In genomic region chr5:179209359-179210150, GRCh38 we compare ENCODE assay signal across 14 cellular contexts.
DNase-seq lines count a peak whose midpoint lies in the region; ATAC-seq, FAIRE-seq and TF ChIP-seq lines count a peak whose summit lies in the region.
"Had no signal": no experiment of that assay in that cellular context is flagged by ENCODE, and none has a peak within 500 bp of the region (broad histone marks: within the 10 kb centered on the region; RNA-seq: fewer than 3 reads in every experiment).

No MANE protein-coding gene starts in this region.

- no peak overlapping the region for H3K9ac ChIP-seq in K562 (ENCODE audit: insufficient read depth in 1 of 2, low read depth in 2 of 2, low read length in 2 of 2)

- H3K4me1 ChIP-seq in K562 (replicated peaks in 1 of 2; ENCODE audit: control insufficient read depth in 2 of 2, insufficient read depth in 2 of 2, low read length in 2 of 2) (peaks cover 0 to 2% of the 10 kb centered on the region in 2 experiments; a peak in 2 of 5 replicates), left lung (no peaks in the 10 kb centered on the region), sigmoid colon (no peaks in the 10 kb centered on the region)

- FAIRE-seq in K562 (lab: Jason Lieb, UNC) = no peak
- FAIRE-seq: G401.6, GM18507 had no signal

- TF ChIP-seq POLR2A in K562 (conservative IDR thresholded peaks at IDR 0.05) (no peak), sigmoid colon (IDR thresholded peaks at IDR 0.05) (no peak)

- H3K79me2 ChIP-seq in K562 (ENCODE audit: control insufficient read depth, insufficient read depth, low read length) = no peaks in the 10 kb centered on the region

- H3K4me3 ChIP-seq in K562 (no peak overlapping the region), left lung (no peak overlapping the region), sigmoid colon (no peak overlapping the region)

- H4K20me1 ChIP-seq in K562 (replicated peaks; ENCODE audit: control insufficient read depth, insufficient read depth, low read length) = no peaks in the 10 kb centered on the region; the same call in 1 of the 2 replicates

- no peaks in the 10 kb centered on the region for H3K4me1 Mint-ChIP-seq in activated naive CD8-positive, alpha-beta T cell treated with anti-CD3 and anti-CD28 coated beads for 36 hours
- H3K4me1 Mint-ChIP-seq in progenitor cell of endocrine pancreas (ENCODE audit: low read depth) = no peaks in the 10 kb centered on the region

- no peak overlapping the region for H3K27ac Mint-ChIP-seq in activated naive CD8-positive, alpha-beta T cell treated with anti-CD3 and anti-CD28 coated beads for 36 hours
- H3K27ac Mint-ChIP-seq in progenitor cell of endocrine pancreas = no peak overlapping the region
- H3K27ac Mint-ChIP-seq: naive thymus-derived CD8-positive, alpha-beta T cell; stimulated activated naive CD8-positive, alpha-beta T cell treated with anti-CD3 and anti-CD28 coated beads, Interleukin-15, Interleukin-2, amounts not matched to agents 100 ng/mL and 50 ng/mL, for 24 hours had no signal

- no TSS peak for BruUV-seq in K562 (replicated peaks; lab: Mats Ljungman, UMichigan)

- H3K9me3 ChIP-seq in K562 (replicated peaks; ENCODE audit: control insufficient read depth, insufficient read depth, low read depth, low read length) (no peaks in the 10 kb centered on the region), left lung (no peaks in the 10 kb centered on the region), sigmoid colon (no peaks in the 10 kb centered on the region)

- H2AFZ ChIP-seq in K562 (ENCODE audit: low read depth, low read length) = no peak overlapping the region

- TF ChIP-seq EP300 in K562 (IDR thresholded peaks at IDR 0.05; ENCODE audit: low read length) (no peak), sigmoid colon (IDR thresholded peaks at IDR 0.05) (no peak)

- no peaks in the 10 kb centered on the region for H3K36me3 Mint-ChIP-seq in activated naive CD8-positive, alpha-beta T cell treated with anti-CD3 and anti-CD28 coated beads for 36 hours
- no peaks in the 10 kb centered on the region for H3K36me3 Mint-ChIP-seq in progenitor cell of endocrine pancreas (ENCODE audit: insufficient read depth)
- H3K36me3 Mint-ChIP-seq: naive thymus-derived CD8-positive, alpha-beta T cell had no signal

- no peaks in the 10 kb centered on the region for H3K9me3 Mint-ChIP-seq in activated naive CD8-positive, alpha-beta T cell treated with anti-CD3 and anti-CD28 coated beads for 36 hours
- H3K9me3 Mint-ChIP-seq in progenitor cell of endocrine pancreas (ENCODE audit: low read depth) = no peaks in the 10 kb centered on the region
- H3K9me3 Mint-ChIP-seq: naive thymus-derived CD8-positive, alpha-beta T cell; stimulated activated naive CD8-positive, alpha-beta T cell treated with anti-CD3 and anti-CD28 coated beads, Interleukin-15, Interleukin-2, amounts not matched to agents 100 ng/mL and 50 ng/mL, for 24 hours had no signal

- ATAC-seq in K562 = no peak
- peak; percentile 24 for ATAC-seq in left lung
- ATAC-seq in HG02623 (IDR thresholded peaks at IDR 0.05; ENCODE audit: unreplicated experiment) = no peak
- ATAC-seq: naive thymus-derived CD8-positive, alpha-beta T cell had no signal

- TF ChIP-seq RAD21 in K562 (CRISPR knock-in tag; conservative IDR thresholded peaks at IDR 0.05 in 1 of 2, IDR thresholded peaks at IDR 0.05 in 1 of 2) = no peak

- H3K36me3 ChIP-seq in K562 (ENCODE audit: control insufficient read depth, insufficient read depth, low read length) (no peaks in the 10 kb centered on the region), left lung (no peaks in the 10 kb centered on the region), sigmoid colon (no peaks in the 10 kb centered on the region)

- 1% methylated on average over 20 of the region's 20 CpGs for WGBS in K562 (ENCODE audit: insufficient coverage, low coverage, missing lambda C conversion rate)
- WGBS in sigmoid colon, 2 donors = 63 to 74% methylated on average over 20 of the region's 20 CpGs

- POLR2A ChIA-PET in K562 (lab: Yijun Ruan, JAX) = interaction anchor here (0.6 to 1.0 kb wide), 4 partner anchors 66 to 1043 kb away, joined by 3 to 4 read pairs (median 3); no protein-coding TSS in a partner anchor

- H3K27me3 Mint-ChIP-seq in activated naive CD8-positive, alpha-beta T cell treated with anti-CD3 and anti-CD28 coated beads for 36 hours = peaks cover 11% of the 10 kb centered on the region
- H3K27me3 Mint-ChIP-seq in progenitor cell of endocrine pancreas = no peaks in the 10 kb centered on the region
- H3K27me3 Mint-ChIP-seq: stimulated activated naive CD8-positive, alpha-beta T cell treated with anti-CD3 and anti-CD28 coated beads, Interleukin-15, Interleukin-2, amounts not matched to agents 100 ng/mL and 50 ng/mL, for 24 hours had no signal

- H3K4me3 Mint-ChIP-seq in activated naive CD8-positive, alpha-beta T cell treated with anti-CD3 and anti-CD28 coated beads for 36 hours = no peak overlapping the region
- no peak overlapping the region for H3K4me3 Mint-ChIP-seq in progenitor cell of endocrine pancreas (ENCODE audit: low read depth)
- H3K4me3 Mint-ChIP-seq: naive thymus-derived CD8-positive, alpha-beta T cell; stimulated activated naive CD8-positive, alpha-beta T cell treated with anti-CD3 and anti-CD28 coated beads, Interleukin-15, Interleukin-2, amounts not matched to agents 100 ng/mL and 50 ng/mL, for 24 hours had no signal

- CTCF ChIA-PET in K562 (lab: Yijun Ruan, JAX; ENCODE audit: low intra/inter-chr PET ratio) = no interaction called here

- TF ChIP-seq CTCF in K562 (IDR thresholded peaks at IDR 0.05 in 2 of 3, conservative IDR thresholded peaks at IDR 0.05 in 1 of 3; ENCODE audit: insufficient read depth in 2 of 3, low read depth in 1 of 3, low read length in 3 of 3) (no peak), left lung (IDR thresholded peaks at IDR 0.05) (no peak), progenitor cell of endocrine pancreas (IDR thresholded peaks at IDR 0.05; ENCODE audit: unreplicated experiment) (no peak), sigmoid colon (IDR thresholded peaks at IDR 0.05) (no peak)

- H3K27ac ChIP-seq in K562 (ENCODE audit: extremely low read depth, low read depth, low read length) (no peak overlapping the region), left lung (no peak overlapping the region), sigmoid colon (no peak overlapping the region)

- intact Hi-C loops in K562 (cut with micrococcal nuclease) (no loop called here), left lung (cut with DNase I) (no loop called here), sigmoid colon (cut with DNase I) (no loop called here)

- no peaks in the 10 kb centered on the region for H3K9me1 ChIP-seq in K562 (ENCODE audit: control insufficient read depth, insufficient read depth, low read length)

- DNase-seq in AG20443 (ENCODE audit: low spot score) (peak; percentile 97), HK-2 (ENCODE audit: unreplicated experiment) (peak; percentile 54), K562 (ENCODE audit: extremely low read depth in 1 of 4, low spot score in 3 of 4) (no peak), left lung (peak in 1 of 2 donors; percentile 61), progenitor cell of endocrine pancreas (ENCODE audit: low spot score, unreplicated experiment) (no peak), sigmoid colon (no peak)
- no peak for DNase-seq in activated naive CD8-positive, alpha-beta T cell treated with anti-CD3 and anti-CD28 coated beads for 36 hours
- DNase-seq: activated CD4-positive, CD25-positive, alpha-beta regulatory T cell treated with anti-CD3 and anti-CD28 coated beads, Interleukin-2, amount 50 U/mL, for 72 hours; NCI-H345 had no signal

- no peak overlapping the region for H3K4me2 ChIP-seq in K562 (ENCODE audit: insufficient read depth, low read length)

- in situ Hi-C loops in K562 (cut with MboI) = no loop called here

- H3K27me3 ChIP-seq in K562 (ENCODE audit: control insufficient read depth in 2 of 2, insufficient read depth in 2 of 2, low read length in 2 of 2) (peaks cover 5 to 53% of the 10 kb centered on the region in 2 experiments; a peak in 4 of 5 replicates), left lung (peaks cover 0 to 21% of the 10 kb centered on the region in 2 donors), sigmoid colon (no peaks in the 10 kb centered on the region)

TF ChIP-seq in K562, 482 proteins besides CTCF, POLR2A, EP300 and RAD21 (continues in another document):
- TF ChIP-seq KDM1A (IDR thresholded peaks at IDR 0.05) (peak in 1 of 2 experiments; percentile 49; a peak in 1 of 4 replicates), ZKSCAN3 (CRISPR knock-in tag; IDR thresholded peaks at IDR 0.05) (no peak), CLOCK (CRISPR knock-in tag; IDR thresholded peaks at IDR 0.05; ENCODE audit: borderline replicate concordance) (no peak), USF2 (CRISPR knock-in tag; IDR thresholded peaks at IDR 0.05) (0 out of 2 replicates have a peak, but pooled peaks have one; percentile 8)

Comparison
In these comparisons a context has a peak if more than half of its experiments do, and no peak if none do; other contexts are left out.
1. DNase-seq: peak in AG20443 (single experiment) and HK-2 (single experiment); none in K562 (0 of 4), activated naive CD8-positive, alpha-beta T cell treated with anti-CD3 and anti-CD28 coated beads for 36 hours (single experiment), progenitor cell of endocrine pancreas (single experiment) and sigmoid colon (single experiment).